ENCODE assay signal across 9 cellular contexts in the genomic region with DNA sequence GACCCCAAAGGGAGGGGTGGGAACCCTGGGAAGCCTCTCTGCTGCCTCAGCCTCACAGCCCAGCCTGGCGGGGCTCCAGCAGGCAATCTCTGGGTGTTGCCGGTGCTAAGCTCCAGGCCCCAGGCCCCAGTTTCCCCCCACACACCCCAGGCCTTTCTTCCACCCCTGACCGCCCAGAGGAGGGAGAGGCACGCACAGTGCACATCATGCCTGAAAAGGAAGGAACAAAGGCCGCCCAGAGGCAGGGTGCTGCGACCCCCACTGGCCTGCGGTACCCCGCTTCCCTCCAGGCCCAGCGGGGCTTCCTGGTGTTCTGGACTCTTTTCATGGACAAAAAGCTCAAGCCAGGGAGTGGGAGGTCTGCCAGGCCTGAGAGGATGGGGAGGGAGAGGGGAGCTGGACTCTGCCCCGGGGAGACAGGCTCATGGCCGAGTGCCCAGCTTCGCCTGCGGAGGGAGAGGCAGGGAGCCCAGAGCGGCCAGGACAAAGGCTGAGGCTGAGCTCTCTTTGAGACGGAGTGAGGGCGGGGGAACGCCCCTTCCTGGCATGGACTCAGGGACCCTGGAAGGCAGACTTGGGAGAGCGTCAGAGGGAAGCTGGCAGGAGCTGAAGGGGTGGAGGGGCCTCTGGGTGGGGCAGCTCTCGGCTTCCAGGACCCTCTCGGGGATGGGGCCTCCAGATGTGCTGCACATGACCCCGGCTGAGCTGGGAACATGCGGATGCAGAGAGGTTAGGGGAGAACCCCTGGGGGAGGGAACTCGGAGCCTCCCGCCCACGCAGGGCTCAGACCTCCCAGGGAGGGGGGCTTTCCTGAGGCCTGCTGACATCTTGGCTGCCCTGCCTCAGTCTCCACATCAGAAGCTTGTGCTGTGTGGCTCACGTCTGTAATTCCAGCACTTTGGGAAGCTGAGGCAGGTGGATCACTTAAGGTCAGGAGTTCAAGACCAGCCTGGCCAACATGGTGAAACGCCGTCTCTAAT. TPM values are rescaled to one million over a fixed set of nuclear protein-coding genes. Genes with fewer than 3 reads are reported as not detected.
DNase-seq lines count a peak whose midpoint lies in the region; ATAC-seq and TF ChIP-seq lines count a peak whose summit lies in the region.
"Had no signal": no experiment of that assay in that cellular context is flagged by ENCODE, and none has a peak within 500 bp of the region (broad histone marks: within the 10 kb centered on the region; RNA-seq: fewer than 3 reads in every experiment).

No MANE protein-coding gene starts in this region.

- no peaks in the 10 kb centered on the region for H3K36me3 Mint-ChIP-seq in activated CD4-positive, alpha-beta memory T cell treated with anti-CD3 and anti-CD28 coated beads, Interleukin-2, amount 10 ng/mL, durations not matched to agents 7 days and 5 days (ENCODE audit: low read depth)
- H3K36me3 Mint-ChIP-seq: CD4-positive, alpha-beta memory T cell had no signal

- CTCF ChIA-PET in activated CD4-positive, alpha-beta memory T cell treated with anti-CD3 and anti-CD28 coated beads, Interleukin-2, amount 10 ng/mL, durations not matched to agents 7 days and 5 days (lab: Charles Lee), result interaction anchor here (0.7 to 2.1 kb wide), 7 partner anchors 8 to 138 kb away, joined by 3 to 12 read pairs (median 4); partner anchors contain the start of genes NPDC1 and SAPCD2

- H3K9me3 Mint-ChIP-seq in activated CD4-positive, alpha-beta memory T cell treated with anti-CD3 and anti-CD28 coated beads, Interleukin-2, amount 10 ng/mL, durations not matched to agents 7 days and 5 days, result no peaks in the 10 kb centered on the region
- H3K9me3 Mint-ChIP-seq: CD4-positive, alpha-beta memory T cell had no signal

- H3K4me1 ChIP-seq in esophagus (ENCODE audit: control insufficient read depth in 2 of 2, insufficient read depth in 2 of 2, low read length in 1 of 2) (peaks cover 4 to 27% of the 10 kb centered on the region in 2 donors), muscle layer of duodenum (ENCODE audit: control insufficient read depth in 1 of 2, insufficient read depth in 2 of 2, low read length in 2 of 2) (peaks cover 5 to 37% of the 10 kb centered on the region in 2 donors)

- no peak overlapping the region for H3K4me3 Mint-ChIP-seq in activated CD4-positive, alpha-beta memory T cell treated with anti-CD3 and anti-CD28 coated beads, Interleukin-2, amount 10 ng/mL, durations not matched to agents 7 days and 5 days
- H3K4me3 Mint-ChIP-seq: CD4-positive, alpha-beta memory T cell had no signal

- H3K4me3 ChIP-seq in esophagus (ENCODE audit: low read depth in 1 of 2, low read length in 2 of 2) (no peak overlapping the region), muscle layer of duodenum (ENCODE audit: low read depth in 1 of 2, low read length in 2 of 2) (peak overlapping the region in 1 of 2 donors; percentile 55)

- H3K36me3 ChIP-seq in esophagus (ENCODE audit: control insufficient read depth in 2 of 2, insufficient read depth in 2 of 2, low read length in 1 of 2) (no peaks in the 10 kb centered on the region), muscle layer of duodenum (ENCODE audit: control insufficient read depth in 1 of 2, insufficient read depth in 2 of 2, low read length in 2 of 2) (no peaks in the 10 kb centered on the region)

- ATAC-seq in GM21528 (IDR thresholded peaks at IDR 0.05; ENCODE audit: low FRiP score, unreplicated experiment) (no peak), GM21360 (IDR thresholded peaks at IDR 0.05; ENCODE audit: unreplicated experiment) (no peak)

- H3K27ac Mint-ChIP-seq in activated CD4-positive, alpha-beta memory T cell treated with anti-CD3 and anti-CD28 coated beads, Interleukin-2, amount 10 ng/mL, durations not matched to agents 7 days and 5 days, result no peak overlapping the region
- H3K27ac Mint-ChIP-seq: CD4-positive, alpha-beta memory T cell had no signal

- DNase-seq in AG09319 (ENCODE audit: extremely low read depth, low read depth) (peak; percentile 71), NCI-H2196 treated with DMSO at 0.1 percent for 48 hours (lab: John Stamatoyannopoulos, UW; ENCODE audit: unreplicated experiment) (peak; percentile 82)
- DNase-seq in activated CD4-positive, alpha-beta memory T cell treated with anti-CD3 and anti-CD28 coated beads, Interleukin-2, amount 10 ng/mL, durations not matched to agents 7 days and 5 days, result no peak
- DNase-seq in stimulated activated CD4-positive, alpha-beta T cell treated with anti-CD3 and anti-CD28 coated beads, Interleukin-4, amount 100 ng/mL, for 24 hours, result no peak

- H3K27ac ChIP-seq in esophagus (ENCODE audit: low read depth in 2 of 2, low read length in 1 of 2) (peak overlapping the region; percentile 7 to 38), muscle layer of duodenum (ENCODE audit: low read length) (peak overlapping the region; percentile 39)

- no peaks in the 10 kb centered on the region for H3K4me1 Mint-ChIP-seq in activated CD4-positive, alpha-beta memory T cell treated with anti-CD3 and anti-CD28 coated beads, Interleukin-2, amount 10 ng/mL, durations not matched to agents 7 days and 5 days
- H3K4me1 Mint-ChIP-seq: CD4-positive, alpha-beta memory T cell had no signal

- POLR2A ChIA-PET in activated CD4-positive, alpha-beta memory T cell treated with anti-CD3 and anti-CD28 coated beads, Interleukin-2, amount 10 ng/mL, durations not matched to agents 7 days and 5 days (lab: Charles Lee), result interaction anchor here (1.1 to 1.6 kb wide), 5 partner anchors 11 to 26 kb away, joined by 4 to 8 read pairs (median 5); partner anchors contain the start of genes SAPCD2 and UAP1L1

- 19 to 28% methylated on average over 28 of the region's 28 CpGs for WGBS in esophagus, 2 donors

- no peaks in the 10 kb centered on the region for H3K9me3 ChIP-seq in esophagus (ENCODE audit: control insufficient read depth in 2 of 2, insufficient read depth in 1 of 2, low read depth in 1 of 2, low read length in 1 of 2)
- H3K9me3 ChIP-seq in muscle layer of duodenum (ENCODE audit: control insufficient read depth in 1 of 2, low read length in 2 of 2), result no peaks in the 10 kb centered on the region

- no peak; the same call in 1 of the 2 replicates for TF ChIP-seq CTCF in AG09319 (IDR thresholded peaks at IDR 0.05; ENCODE audit: low read depth, low read length)

- H3K27me3 Mint-ChIP-seq in activated CD4-positive, alpha-beta memory T cell treated with anti-CD3 and anti-CD28 coated beads, Interleukin-2, amount 10 ng/mL, durations not matched to agents 7 days and 5 days, result peaks cover 16% of the 10 kb centered on the region

- H3K27me3 ChIP-seq in esophagus (ENCODE audit: control insufficient read depth in 1 of 2, insufficient read depth in 2 of 2, low read length in 2 of 2) (no peaks in the 10 kb centered on the region), muscle layer of duodenum (ENCODE audit: low read depth, low read length) (peaks cover 11% of the 10 kb centered on the region)

RNA-seq across cellular contexts. Expression of gene ENTPD2, which starts 1.8 kb away (rescaled TPM):
- 1 to 10 TPM; 1.5 to 1.6 TPM for polyA plus RNA-seq in esophagus
- under 1 TPM; 0.15 to 0.40 TPM for total RNA-seq in activated CD4-positive, alpha-beta memory T cell treated with anti-CD3 and anti-CD28 coated beads, Interleukin-2, amount 10 ng/mL, durations not matched to agents 7 days and 5 days
- total RNA-seq: CD4-positive, alpha-beta memory T cell had no signal
- polyA plus RNA-seq: CD4-positive, alpha-beta memory T cell had no signal

RNA-seq across cellular contexts. Expression of gene NPDC1, which starts 9.7 kb away (rescaled TPM):
- 10 to 100 TPM; 33.1 to 44.3 TPM for polyA plus RNA-seq in esophagus
- 10 to 100 TPM; 82.8 to 89.2 TPM for total RNA-seq in activated CD4-positive, alpha-beta memory T cell treated with anti-CD3 and anti-CD28 coated beads, Interleukin-2, amount 10 ng/mL, durations not matched to agents 7 days and 5 days

RNA-seq across cellular contexts. Expression of gene SAPCD2, which starts 14.7 kb away (rescaled TPM):
- polyA plus RNA-seq in esophagus, result 1 to 10 TPM; 7.5 to 9.0 TPM
- 10 to 100 TPM; 26.8 to 27.0 TPM for total RNA-seq in activated CD4-positive, alpha-beta memory T cell treated with anti-CD3 and anti-CD28 coated beads, Interleukin-2, amount 10 ng/mL, durations not matched to agents 7 days and 5 days

RNA-seq across cellular contexts. Expression of gene UAP1L1, which starts 21.6 kb away (rescaled TPM):
- polyA plus RNA-seq in esophagus, result 1 to 10 TPM; 2.9 to 3.8 TPM
- 10 to 100 TPM; 20.2 to 21.9 TPM for total RNA-seq in activated CD4-positive, alpha-beta memory T cell treated with anti-CD3 and anti-CD28 coated beads, Interleukin-2, amount 10 ng/mL, durations not matched to agents 7 days and 5 days

RNA-seq across cellular contexts. Expression of gene FUT7, which starts 23.8 kb away (rescaled TPM):
- under 1 TPM; 0.08 to 0.39 TPM for polyA plus RNA-seq in esophagus
- total RNA-seq in activated CD4-positive, alpha-beta memory T cell treated with anti-CD3 and anti-CD28 coated beads, Interleukin-2, amount 10 ng/mL, durations not matched to agents 7 days and 5 days, result 10 to 100 TPM in 1 of 2 experiments, 1 to 10 TPM in 1; 9.9 to 10.4 TPM

Comparison
In these comparisons a context has a peak if more than half of its experiments do, and no peak if none do; other contexts are left out.
1. DNase-seq: peak in AG09319 (single experiment) and NCI-H2196 treated with DMSO at 0.1 percent for 48 hours (single experiment); none in activated CD4-positive, alpha-beta memory T cell treated with anti-CD3 and anti-CD28 coated beads, Interleukin-2, amount 10 ng/mL, durations not matched to agents 7 days and 5 days (single experiment) and stimulated activated CD4-positive, alpha-beta T cell treated with anti-CD3 and anti-CD28 coated beads, Interleukin-4, amount 100 ng/mL, for 24 hours (single experiment).